10 cellular contexts compared by ENCODE assay signal in the genomic region with DNA sequence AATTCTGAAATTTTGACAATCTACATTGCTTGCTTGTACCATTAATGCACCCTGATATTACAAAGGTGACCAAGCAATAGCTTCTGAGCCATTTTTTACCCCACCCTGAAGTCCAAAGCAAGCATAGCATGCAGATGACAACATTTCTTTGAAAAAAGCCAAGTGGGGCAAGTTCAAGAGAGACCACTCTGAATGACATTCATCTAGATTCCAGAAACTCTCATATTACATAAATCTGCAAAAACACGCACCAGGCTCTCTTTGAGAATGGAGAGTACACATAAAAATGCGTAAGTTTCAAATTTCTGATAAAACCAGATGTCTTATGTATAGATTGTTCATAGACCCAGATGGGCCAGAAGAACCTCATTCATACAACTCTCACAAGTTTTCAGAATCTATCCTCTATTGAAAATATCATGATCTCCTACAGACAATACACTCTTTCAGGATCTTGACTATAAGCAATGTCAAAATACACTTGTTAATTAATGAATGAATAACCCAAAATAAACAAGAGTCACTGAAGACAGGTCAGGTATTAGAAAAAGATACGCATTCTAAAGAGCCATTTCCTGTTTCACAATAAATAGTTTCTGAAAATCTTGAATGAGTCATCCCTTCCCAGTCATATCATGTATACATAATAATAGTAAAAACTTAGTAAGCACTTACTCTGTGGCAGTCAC.
DNase-seq lines count a peak whose midpoint lies in the region; ATAC-seq, FAIRE-seq and TF ChIP-seq lines count a peak whose summit lies in the region.
"Had no signal": no experiment of that assay in that cellular context is flagged by ENCODE, and none has a peak within 500 bp of the region (broad histone marks: within the 10 kb centered on the region; RNA-seq: fewer than 3 reads in every experiment).

No MANE protein-coding gene starts in this region.

- H4K20me1 ChIP-seq in K562 (replicated peaks; ENCODE audit: control insufficient read depth, insufficient read depth, low read length), result no peaks in the 10 kb centered on the region
- H4K20me1 ChIP-seq in osteoblast (ENCODE audit: insufficient read depth, low read length), result peaks cover 59% of the 10 kb centered on the region

- H2AFZ ChIP-seq in K562 (ENCODE audit: low read depth, low read length), result no peak overlapping the region
- no peak overlapping the region for H2AFZ ChIP-seq in osteoblast (ENCODE audit: low read length)

- peak; percentile 53 for DNase-seq in GM13977 (ENCODE audit: low spot score)
- DNase-seq in HTR-8/SVneo (ENCODE audit: insufficient read length, low spot score), result peak; percentile 95
- no peak for DNase-seq in K562 (ENCODE audit: extremely low read depth in 1 of 4, low spot score in 3 of 4)
- peak; percentile 86 for DNase-seq in osteoblast (ENCODE audit: insufficient read length, low spot score, missing footprints)
- no peak for DNase-seq in NCI-H1092 treated with DMSO at 0.1 percent for 48 hours (lab: John Stamatoyannopoulos, UW)
- DNase-seq in T1000 (lab: John Stamatoyannopoulos, UW), result no peak
- no peak for DNase-seq in vagina (ENCODE audit: extremely low spot score in 2 of 2)

- TF ChIP-seq POLR2A in K562 (conservative IDR thresholded peaks at IDR 0.05) (no peak), vagina (IDR thresholded peaks at IDR 0.05) (no peak)

- POLR2A ChIA-PET in K562 (lab: Yijun Ruan, JAX), result interaction anchor here (0.7 kb wide), 1 partner anchor 917 kb away, joined by 3 read pairs; no protein-coding TSS in a partner anchor

- intact Hi-C loops in K562 (cut with micrococcal nuclease) (no loop called here), vagina (cut with DNase I) (no loop called here)

- H3K4me1 ChIP-seq in K562 (replicated peaks in 1 of 2; ENCODE audit: control insufficient read depth in 2 of 2, insufficient read depth in 2 of 2, low read length in 2 of 2), result peaks cover 0 to 42% of the 10 kb centered on the region in 2 experiments; a peak in 3 of 5 replicates
- H3K4me1 ChIP-seq in osteoblast (ENCODE audit: insufficient read depth, low read length), result peaks cover 10% of the 10 kb centered on the region
- H3K4me1 ChIP-seq in vagina, result peaks cover 39% of the 10 kb centered on the region

- H3K4me2 ChIP-seq in K562 (ENCODE audit: insufficient read depth, low read length) (no peak overlapping the region), osteoblast (ENCODE audit: insufficient read depth, low read length) (peak overlapping the region; percentile 15)

- CTCF ChIA-PET in K562 (lab: Yijun Ruan, JAX; ENCODE audit: low intra/inter-chr PET ratio), result no interaction called here

- H3K27me3 ChIP-seq in K562 (ENCODE audit: control insufficient read depth in 2 of 2, insufficient read depth in 2 of 2, low read length in 2 of 2) (no peaks in the 10 kb centered on the region), osteoblast (ENCODE audit: insufficient read depth, low read length) (no peaks in the 10 kb centered on the region), vagina (no peaks in the 10 kb centered on the region)

- ATAC-seq in GM21723 (IDR thresholded peaks at IDR 0.05; ENCODE audit: unreplicated experiment) (peak; percentile 94), K562 (no peak)

- H3K79me2 ChIP-seq in K562 (ENCODE audit: control insufficient read depth, insufficient read depth, low read length) (peaks cover 76% of the 10 kb centered on the region), osteoblast (ENCODE audit: insufficient read depth, low read length) (peaks cover 88% of the 10 kb centered on the region)

- BruUV-seq in K562 (replicated peaks; lab: Mats Ljungman, UMichigan), result no TSS peak

- in situ Hi-C loops in GM13977 (cut with MboI; ENCODE audit: low pct_unique_long_range_greater_than_20kb, low sequenced_read_pairs, unreplicated experiment) (no loop called here), K562 (cut with MboI) (no loop called here)

- H3K27ac ChIP-seq in K562 (ENCODE audit: extremely low read depth, low read depth, low read length), result peak overlapping the region; percentile 48; the same call in 2 of the 3 replicates
- no peak overlapping the region for H3K27ac ChIP-seq in osteoblast (ENCODE audit: low read depth, low read length)
- no peak overlapping the region for H3K27ac ChIP-seq in vagina

- no peaks in the 10 kb centered on the region for H3K9me1 ChIP-seq in K562 (ENCODE audit: control insufficient read depth, insufficient read depth, low read length)

- H3K4me3 ChIP-seq in K562, result no peak overlapping the region
- H3K4me3 ChIP-seq in osteoblast (ENCODE audit: insufficient read depth, low read length), result no peak overlapping the region
- H3K4me3 ChIP-seq in vagina, result no peak overlapping the region
- H3K4me3 ChIP-seq: skin epidermis had no signal

- TF ChIP-seq EP300 in K562 (IDR thresholded peaks at IDR 0.05; ENCODE audit: low read length), result no peak

- no peak overlapping the region for H3K9ac ChIP-seq in K562 (ENCODE audit: insufficient read depth in 1 of 2, low read depth in 2 of 2, low read length in 2 of 2)

- TF ChIP-seq RAD21 in K562 (CRISPR knock-in tag; conservative IDR thresholded peaks at IDR 0.05 in 1 of 2, IDR thresholded peaks at IDR 0.05 in 1 of 2), result no peak

- no peaks in the 10 kb centered on the region for H3K36me3 ChIP-seq in K562 (ENCODE audit: control insufficient read depth, insufficient read depth, low read length)
- H3K36me3 ChIP-seq in osteoblast (ENCODE audit: insufficient read depth, low read length), result no peaks in the 10 kb centered on the region
- no peaks in the 10 kb centered on the region for H3K36me3 ChIP-seq in vagina

- FAIRE-seq in HTR-8/SVneo (lab: Jason Lieb, UNC), result no peak
- FAIRE-seq in K562 (lab: Jason Lieb, UNC), result no peak
- FAIRE-seq: TTC549 had no signal

- TF ChIP-seq CTCF in GM13977 (IDR thresholded peaks at IDR 0.05; ENCODE audit: extremely low read depth, insufficient read depth, missing control alignments) (no peak), K562 (IDR thresholded peaks at IDR 0.05 in 2 of 3, conservative IDR thresholded peaks at IDR 0.05 in 1 of 3; ENCODE audit: insufficient read depth in 2 of 3, low read depth in 1 of 3, low read length in 3 of 3) (no peak), osteoblast (IDR thresholded peaks at IDR 0.05; ENCODE audit: extremely low read depth, low read depth, low read length) (no peak), vagina (IDR thresholded peaks at IDR 0.05) (no peak)

- H3K9me3 ChIP-seq in K562 (replicated peaks; ENCODE audit: control insufficient read depth, insufficient read depth, low read depth, low read length) (no peaks in the 10 kb centered on the region), osteoblast (ENCODE audit: low read depth, low read length) (no peaks in the 10 kb centered on the region), vagina (no peaks in the 10 kb centered on the region)

- 43% methylated on average over 3 of the region's 3 CpGs for WGBS in K562 (ENCODE audit: insufficient coverage, low coverage, missing lambda C conversion rate)

TF ChIP-seq in K562, 482 proteins besides CTCF, POLR2A, EP300 and RAD21:
- TF ChIP-seq NFIX (CRISPR knock-in tag; IDR thresholded peaks at IDR 0.05; ENCODE audit: low read depth) (no peak), SIX5 (IDR thresholded peaks at IDR 0.05; ENCODE audit: borderline replicate concordance in 1 of 2, insufficient read depth in 1 of 2, low read depth in 1 of 2, low read length in 2 of 2) (no peak), HLTF (IDR thresholded peaks at IDR 0.05) (no peak), RNF2 (IDR thresholded peaks at IDR 0.05) (no peak), RHOXF2B (CRISPR knock-in tag; conservative IDR thresholded peaks at IDR 0.05) (no peak), ARID1B (IDR thresholded peaks at IDR 0.05) (peak; percentile 27; the same call in 1 of the 2 replicates), CEBPB (tag; IDR thresholded peaks at IDR 0.05) (peak; percentile 51; the same call in 1 of the 2 replicates), ADNP (tag; IDR thresholded peaks at IDR 0.05) (0 out of 2 replicates have a peak, but pooled peaks have one; percentile 18), HNRNPL (IDR thresholded peaks at IDR 0.05; ENCODE audit: low read depth, low read length) (no peak), HOXB6 (CRISPR knock-in tag; IDR thresholded peaks at IDR 0.05; ENCODE audit: borderline replicate concordance) (no peak), LCOR (CRISPR knock-in tag; IDR thresholded peaks at IDR 0.05) (no peak), BRD9 (IDR thresholded peaks at IDR 0.05; ENCODE audit: low read depth, partially characterized antibody) (no peak), JUND (IDR thresholded peaks at IDR 0.05; ENCODE audit: borderline replicate concordance, low read depth, low read length) (peak; percentile 63; the same call in 1 of the 2 replicates), JUND (tag; IDR thresholded peaks at IDR 0.05; ENCODE audit: borderline replicate concordance, low read depth, low read length) (peak; percentile 58; the same call in 1 of the 3 replicates), FOSL1 (tag; conservative IDR thresholded peaks at IDR 0.05) (peak; percentile 82), SMARCA4 (IDR thresholded peaks at IDR 0.05) (peak; percentile 39; the same call in 1 of the 2 replicates), DPF2 (IDR thresholded peaks at IDR 0.05) (0 out of 2 replicates have a peak, but pooled peaks have one; percentile 33)
- TF ChIP-seq, protein P1, sequence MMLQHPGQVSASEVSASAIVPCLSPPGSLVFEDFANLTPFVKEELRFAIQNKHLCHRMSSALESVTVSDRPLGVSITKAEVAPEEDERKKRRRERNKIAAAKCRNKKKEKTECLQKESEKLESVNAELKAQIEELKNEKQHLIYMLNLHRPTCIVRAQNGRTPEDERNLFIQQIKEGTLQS (IDR thresholded peaks at IDR 0.05), result peak; percentile 86
- TF ChIP-seq, protein P1 (CRISPR knock-in tag; conservative IDR thresholded peaks at IDR 0.05), result no peak

Comparison
In these comparisons a context has a peak if more than half of its experiments do, and no peak if none do; other contexts are left out.
1. DNase-seq: peak in GM13977 (single experiment), HTR-8/SVneo (single experiment) and osteoblast (single experiment); none in K562 (0 of 4), NCI-H1092 treated with DMSO at 0.1 percent for 48 hours (single experiment), T1000 (single experiment) and vagina (0 of 2).